In the genomic region with DNA sequence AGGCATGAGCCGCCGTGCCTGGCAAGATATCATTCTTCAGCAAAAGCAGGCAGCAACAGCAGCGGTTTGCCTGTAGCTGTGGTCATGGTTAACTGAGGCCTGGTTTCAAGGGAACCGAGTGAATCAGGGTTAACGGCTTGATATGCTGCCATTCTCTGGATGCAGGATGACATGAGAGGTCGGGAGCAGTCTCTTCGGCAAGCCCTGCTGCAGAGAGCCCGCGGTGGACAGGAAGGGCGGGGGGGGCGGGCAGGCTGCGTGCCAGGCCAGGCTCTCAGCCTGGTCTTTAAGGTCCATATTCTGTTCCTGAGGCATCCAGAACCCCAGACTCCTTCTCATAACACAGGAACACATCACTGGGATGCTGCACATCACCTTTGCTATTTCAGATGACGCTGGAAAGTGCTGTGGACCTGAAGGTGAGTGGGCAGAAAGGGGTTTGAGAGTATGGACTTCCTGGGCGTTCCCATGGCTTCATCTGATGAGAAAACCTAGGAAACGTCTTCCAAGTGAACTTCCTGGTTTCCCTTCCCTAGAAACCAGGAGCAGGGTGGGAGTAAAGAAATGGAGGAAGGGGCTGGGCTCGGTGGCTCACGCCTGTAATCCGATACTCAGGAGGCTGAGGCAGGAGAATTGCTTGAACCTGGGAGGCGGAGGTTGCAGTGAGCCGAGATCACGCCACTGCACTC, we compare ENCODE assay signal across 1 cellular context.
TF ChIP-seq lines count a peak whose summit lies in the region.

No MANE protein-coding gene starts in this region.

TF ChIP-seq in HepG2, 621 proteins besides CTCF, POLR2A, EP300 and RAD21 (continued from another document):
- TF ChIP-seq ZBTB4 (CRISPR knock-in tag; IDR thresholded peaks at IDR 0.05; ENCODE audit: borderline replicate concordance) (no peak), ZNF569 (CRISPR knock-in tag; IDR thresholded peaks at IDR 0.05; ENCODE audit: borderline replicate concordance) (no peak), KMT2A (CRISPR knock-in tag; IDR thresholded peaks at IDR 0.05) (no peak), HMG20A (CRISPR knock-in tag; IDR thresholded peaks at IDR 0.05; ENCODE audit: borderline replicate concordance) (no peak), NFYC (CRISPR knock-in tag; IDR thresholded peaks at IDR 0.05) (no peak), ZNF556 (CRISPR knock-in tag; IDR thresholded peaks at IDR 0.05; ENCODE audit: borderline replicate concordance) (no peak), PAF1 (CRISPR knock-in tag; IDR thresholded peaks at IDR 0.05) (no peak), REST (IDR thresholded peaks at IDR 0.05; ENCODE audit: borderline replicate concordance in 1 of 2, low read depth in 1 of 2, low read length in 2 of 2) (no peak)
- TF ChIP-seq, protein P1, sequence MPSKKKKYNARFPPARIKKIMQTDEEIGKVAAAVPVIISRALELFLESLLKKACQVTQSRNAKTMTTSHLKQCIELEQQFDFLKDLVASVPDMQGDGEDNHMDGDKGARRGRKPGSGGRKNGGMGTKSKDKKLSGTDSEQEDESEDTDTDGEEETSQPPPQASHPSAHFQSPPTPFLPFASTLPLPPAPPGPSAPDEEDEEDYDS (CRISPR knock-in tag; IDR thresholded peaks at IDR 0.05) = no peak
